1 cellular context compared by ENCODE assay signal in the genomic region with DNA sequence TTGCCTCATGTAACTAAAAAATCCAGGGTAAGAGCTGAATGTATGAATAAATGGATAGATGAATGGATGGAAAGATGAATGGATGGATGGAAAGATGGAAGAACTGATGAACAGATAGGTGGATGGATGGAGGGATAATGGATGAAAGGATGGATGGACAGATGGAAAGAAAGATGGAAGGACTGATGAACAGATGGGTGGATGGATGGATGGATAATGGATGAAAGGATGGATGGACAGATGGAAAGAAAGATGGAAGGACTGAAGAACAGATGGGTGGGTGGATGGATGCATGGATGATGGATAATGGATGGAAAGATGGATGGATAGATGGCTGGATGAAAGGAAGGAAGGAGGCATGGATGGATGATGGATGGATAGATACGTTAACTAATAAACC.
TF ChIP-seq lines count a peak whose summit lies in the region.

No MANE protein-coding gene starts in this region.

TF ChIP-seq in WTC11, 78 proteins besides CTCF, POLR2A, EP300 and RAD21 (continued from another document):
- TF ChIP-seq AFF4 (CRISPR knock-in tag; IDR thresholded peaks at IDR 0.05; ENCODE audit: borderline replicate concordance) = no peak
- TF ChIP-seq, protein P1, sequence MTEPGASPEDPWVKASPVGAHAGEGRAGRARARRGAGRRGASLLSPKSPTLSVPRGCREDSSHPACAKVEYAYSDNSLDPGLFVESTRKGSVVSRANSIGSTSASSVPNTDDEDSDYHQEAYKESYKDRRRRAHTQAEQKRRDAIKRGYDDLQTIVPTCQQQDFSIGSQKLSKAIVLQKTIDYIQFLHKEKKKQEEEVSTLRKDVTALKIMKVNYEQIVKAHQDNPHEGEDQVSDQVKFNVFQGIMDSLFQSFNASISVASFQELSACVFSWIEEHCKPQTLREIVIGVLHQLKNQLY (CRISPR knock-in tag; IDR thresholded peaks at IDR 0.05) = no peak
- TF ChIP-seq, protein P2, sequence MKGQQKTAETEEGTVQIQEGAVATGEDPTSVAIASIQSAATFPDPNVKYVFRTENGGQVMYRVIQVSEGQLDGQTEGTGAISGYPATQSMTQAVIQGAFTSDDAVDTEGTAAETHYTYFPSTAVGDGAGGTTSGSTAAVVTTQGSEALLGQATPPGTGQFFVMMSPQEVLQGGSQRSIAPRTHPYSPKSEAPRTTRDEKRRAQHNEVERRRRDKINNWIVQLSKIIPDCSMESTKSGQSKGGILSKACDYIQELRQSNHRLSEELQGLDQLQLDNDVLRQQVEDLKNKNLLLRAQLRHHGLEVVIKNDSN (CRISPR knock-in tag; IDR thresholded peaks at IDR 0.05) = no peak
